ENCODE assay signal across 19 cellular contexts in genomic region chr11:20579725-20580124, GRCh38. TPM values are rescaled to one million over a fixed set of nuclear protein-coding genes. Genes with fewer than 3 reads are reported as not detected.
"Had no signal": no experiment of that assay in that cellular context is flagged by ENCODE, and none has a peak within 500 bp of the region (broad histone marks: within the 10 kb centered on the region; RNA-seq: fewer than 3 reads in every experiment).

No MANE protein-coding gene starts in this region.

RNA-seq across cellular contexts. Expression of gene SLC6A5, which starts 19.7 kb away (rescaled TPM):
- total RNA-seq: activated naive CD4-positive, alpha-beta T cell treated with anti-CD3 and anti-CD28 coated beads for 36 hours; activated naive CD4-positive, alpha-beta T cell treated with anti-CD3 and anti-CD28 coated beads, Interleukin-2, amount 50 U/mL, for 72 hours; activated naive CD8-positive, alpha-beta T cell treated with anti-CD3 and anti-CD28 coated beads for 36 hours; activated naive CD8-positive, alpha-beta T cell treated with anti-CD3 and anti-CD28 coated beads, Interleukin-2, amount 10 ng/mL, durations not matched to agents 7 days and 5 days; activated T-cell treated with anti-CD3 and anti-CD28 coated beads, Interleukin-2, amount 50 U/mL, for 4 hours; activated T-cell treated with anti-CD3 and anti-CD28 coated beads, Interleukin-2, amount 50 U/mL, for 72 hours; activated T-helper 1 cell treated with anti-CD3 and anti-CD28 coated beads, Interleukin-12 subunit alpha, Interleukin-12 subunit beta, Interleukin-2, Interleukin-4 antibody, amounts not matched to agents 30 ng/mL and 10 ng/mL and 1 ng/mL, durations not matched to agents 14 hours and 24 hours and 36 hours; activated T-helper 17 cell treated with anti-CD3 and anti-CD28 coated beads, Interleukin-2, amount 50 U/mL, for 72 hours; activated T-helper 2 cell treated with anti-CD3 and anti-CD28 coated beads, Interferon-gamma antibody, Interleukin-2, Interleukin-4, amounts not matched to agents 10 μg/mL and 5 μg/mL and 100 μg/mL, durations not matched to agents 14 hours and 24 hours and 36 hours; aorta; ascending aorta; astrocyte; body of pancreas; breast epithelium; bronchial epithelial cell; cardiac muscle cell; cardiac septum; chondrocyte had no signal
- polyA plus RNA-seq: adipose tissue, aorta, cardiac muscle cell had no signal
